In the genomic region with DNA sequence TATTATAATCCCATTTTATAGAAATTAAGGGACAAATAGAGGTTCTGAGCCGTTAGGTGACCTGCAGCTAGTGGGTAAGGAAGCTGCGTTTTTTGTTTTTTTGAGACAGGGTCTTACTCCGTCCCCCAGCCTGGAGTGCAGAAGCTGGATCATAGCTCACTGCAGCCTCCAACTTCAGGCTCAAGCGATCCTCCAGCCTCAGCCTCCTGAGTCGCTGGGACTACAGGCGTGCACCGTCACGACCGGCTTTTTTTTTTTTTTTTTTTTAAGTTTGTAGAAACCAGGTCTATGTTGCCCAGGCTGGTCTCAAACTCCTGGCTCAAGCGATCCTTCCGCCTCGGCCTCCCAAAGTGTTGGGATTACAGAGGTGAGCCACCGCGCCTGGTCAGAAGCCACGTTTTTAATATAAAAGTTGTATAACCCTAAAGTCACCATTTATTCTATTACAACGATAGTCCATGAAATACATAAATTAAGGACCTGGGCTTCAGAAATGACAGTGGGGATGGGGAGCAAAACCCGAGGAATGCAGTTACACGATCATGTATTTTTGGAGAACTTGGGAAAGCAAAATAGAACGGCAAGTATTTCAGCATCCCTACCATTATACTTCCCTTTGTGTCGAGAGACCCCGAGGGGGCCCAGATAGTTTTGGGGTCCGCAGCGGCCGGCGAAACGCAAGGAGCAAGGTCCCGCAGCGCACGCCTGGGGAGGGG, we compare ENCODE assay signal across 8 cellular contexts.
DNase-seq lines count a peak whose midpoint lies in the region; ATAC-seq lines count a peak whose summit lies in the region.

No MANE protein-coding gene starts in this region.

- no peaks in the 10 kb centered on the region for H3K4me1 ChIP-seq in iPS DF 6.9 (ENCODE audit: control insufficient read depth, insufficient read depth, low read length)

- ATAC-seq in stimulated activated naive CD8-positive, alpha-beta T cell treated with anti-CD3 and anti-CD28 coated beads, Interleukin-15, amount 100 ng/mL, for 72 hours = no peak
- no peak for ATAC-seq in GM21381 (IDR thresholded peaks at IDR 0.05; ENCODE audit: unreplicated experiment)

- H3K27me3 ChIP-seq in iPS DF 6.9 (ENCODE audit: control insufficient read depth, insufficient read depth, low read length) = no peaks in the 10 kb centered on the region

- H3K27ac ChIP-seq in iPS DF 6.9 (ENCODE audit: low read length) = no peak overlapping the region

- no CpG with 5 or more reads among the region's 29 CpGs for whole genome bisulfite sequencing in iPS DF 6.9 (ENCODE audit: insufficient coverage, insufficient read length)

- peaks cover 28% of the 10 kb centered on the region for H3K36me3 Mint-ChIP-seq in T-helper 2 cell treated with Interferon-gamma antibody and Interleukin-4, amounts not matched to agents 5 μg/mL and 100 μg/mL, for 36 hours (ENCODE audit: low read depth)

- H3K36me3 ChIP-seq in iPS DF 6.9 (ENCODE audit: control insufficient read depth, insufficient read depth, low read length) = peaks cover 3% of the 10 kb centered on the region; the same call in 1 of the 2 replicates

- H3K9me3 Mint-ChIP-seq in T-helper 2 cell treated with Interferon-gamma antibody and Interleukin-4, amounts not matched to agents 5 μg/mL and 100 μg/mL, for 36 hours = no peaks in the 10 kb centered on the region
- no peaks in the 10 kb centered on the region for H3K9me3 Mint-ChIP-seq in stimulated activated naive CD8-positive, alpha-beta T cell treated with anti-CD3 and anti-CD28 coated beads, Interleukin-15, amount 100 ng/mL, for 72 hours

- peak overlapping the region; percentile 94 for H3K4me3 Mint-ChIP-seq in T-helper 2 cell treated with Interferon-gamma antibody and Interleukin-4, amounts not matched to agents 5 μg/mL and 100 μg/mL, for 36 hours
- peak overlapping the region; percentile 91 to 97 for H3K4me3 Mint-ChIP-seq in stimulated activated naive CD8-positive, alpha-beta T cell treated with anti-CD3 and anti-CD28 coated beads, Interleukin-15, amount 100 ng/mL, for 72 hours

- peaks cover 1% of the 10 kb centered on the region for H3K27me3 Mint-ChIP-seq in T-helper 2 cell treated with Interferon-gamma antibody and Interleukin-4, amounts not matched to agents 5 μg/mL and 100 μg/mL, for 36 hours (ENCODE audit: low read depth)
- H3K27me3 Mint-ChIP-seq in stimulated activated naive CD8-positive, alpha-beta T cell treated with anti-CD3 and anti-CD28 coated beads, Interleukin-15, amount 100 ng/mL, for 72 hours = peaks cover 3% of the 10 kb centered on the region

- H3K4me1 Mint-ChIP-seq in T-helper 2 cell treated with Interferon-gamma antibody and Interleukin-4, amounts not matched to agents 5 μg/mL and 100 μg/mL, for 36 hours (ENCODE audit: low read depth) = peaks cover 25% of the 10 kb centered on the region
- H3K4me1 Mint-ChIP-seq in stimulated activated naive CD8-positive, alpha-beta T cell treated with anti-CD3 and anti-CD28 coated beads, Interleukin-15, amount 100 ng/mL, for 72 hours = peaks cover 46% of the 10 kb centered on the region

- H3K4me3 ChIP-seq in iPS DF 6.9 (ENCODE audit: low read length) = peak overlapping the region; percentile 70

- H3K9me3 ChIP-seq in iPS DF 6.9 (ENCODE audit: control insufficient read depth, insufficient read depth, low read length) = no peaks in the 10 kb centered on the region

- DNase-seq in NCI-H1694 treated with DMSO at 0.1 percent for 48 hours (lab: John Stamatoyannopoulos, UW) (peak; percentile 22), NCI-H1694 (lab: John Stamatoyannopoulos, UW) (no peak), iPS DF 6.9 (ENCODE audit: low read depth, low spot score) (no peak), NCI-H187 (lab: John Stamatoyannopoulos, UW) (no peak), kidney glomerular epithelial cell (lab: John Stamatoyannopoulos, UW) (no peak)
- DNase-seq in T-helper 2 cell treated with Interferon-gamma antibody and Interleukin-4, amounts not matched to agents 5 μg/mL and 100 μg/mL, for 36 hours (ENCODE audit: low spot score) = no peak
- no peak for DNase-seq in stimulated activated naive CD8-positive, alpha-beta T cell treated with anti-CD3 and anti-CD28 coated beads, Interleukin-15, amount 100 ng/mL, for 72 hours

- H3K27ac Mint-ChIP-seq in T-helper 2 cell treated with Interferon-gamma antibody and Interleukin-4, amounts not matched to agents 5 μg/mL and 100 μg/mL, for 36 hours = peak overlapping the region; percentile 91
- H3K27ac Mint-ChIP-seq in stimulated activated naive CD8-positive, alpha-beta T cell treated with anti-CD3 and anti-CD28 coated beads, Interleukin-15, amount 100 ng/mL, for 72 hours = peak overlapping the region; percentile 98
